Comparison of ENCODE assay signal across 29 cellular contexts in genomic region chr20:43357352-43357751, GRCh38.
"Had no signal": no experiment of that assay in that cellular context is flagged by ENCODE, and none has a peak within 500 bp of the region (broad histone marks: within the 10 kb centered on the region; RNA-seq: fewer than 3 reads in every experiment).

No MANE protein-coding gene starts in this region.

- H3K9me3 Mint-ChIP-seq: dendritic cell treated with granulocyte-macrophage colony-stimulating factor and Interleukin-4, amounts not matched to agents 40 ng/mL and 50 ng/mL, for 4 days; effector memory CD8-positive, alpha-beta T cell had no signal

- H3K27me3 ChIP-seq: colonic mucosa, esophagus muscularis mucosa, foreskin keratinocyte, gastrocnemius medialis, heart left ventricle had no signal

- H3K4me3 ChIP-seq: colonic mucosa, coronary artery, dorsolateral prefrontal cortex, esophagus muscularis mucosa, esophagus squamous epithelium, gastrocnemius medialis, gastroesophageal sphincter, heart left ventricle, heart right ventricle had no signal

- H3K4me1 Mint-ChIP-seq: endodermal cell had no signal

- H3K27ac ChIP-seq: colonic mucosa, coronary artery, dorsolateral prefrontal cortex, epithelial cell of prostate, esophagus muscularis mucosa, esophagus squamous epithelium, foreskin keratinocyte, gastrocnemius medialis, gastroesophageal sphincter, heart left ventricle, heart right ventricle had no signal

- H3K27ac Mint-ChIP-seq: dendritic cell treated with granulocyte-macrophage colony-stimulating factor and Interleukin-4, amounts not matched to agents 40 ng/mL and 50 ng/mL, for 4 days; effector memory CD8-positive, alpha-beta T cell; endodermal cell had no signal

- H3K36me3 ChIP-seq: colonic mucosa, esophagus muscularis mucosa, esophagus squamous epithelium, gastrocnemius medialis, gastroesophageal sphincter, heart left ventricle, heart right ventricle had no signal

- H3K9me3 ChIP-seq: colonic mucosa, esophagus muscularis mucosa, esophagus squamous epithelium, gastrocnemius medialis, gastroesophageal sphincter, heart left ventricle had no signal

- H3K4me3 Mint-ChIP-seq: dendritic cell treated with granulocyte-macrophage colony-stimulating factor and Interleukin-4, amounts not matched to agents 40 ng/mL and 50 ng/mL, for 4 days; effector memory CD8-positive, alpha-beta T cell; endodermal cell had no signal

- DNase-seq: colonic mucosa; cortex of kidney; dermis blood vessel endothelial cell; dorsolateral prefrontal cortex; effector CD4-positive, alpha-beta T cell; effector CD8-positive, alpha-beta T cell; effector memory CD4-positive, alpha-beta T cell; effector memory CD8-positive, alpha-beta T cell; endodermal cell; erythroblast; esophagus squamous epithelium; foreskin fibroblast; foreskin keratinocyte; foreskin melanocyte; gastrocnemius medialis; glutamatergic neuron; head of caudate nucleus; heart left ventricle; heart right ventricle had no signal

- ATAC-seq: effector memory CD8-positive, alpha-beta T cell; esophagus mucosa; foreskin keratinocyte; gastrocnemius medialis; gastroesophageal sphincter; heart left ventricle; heart right ventricle had no signal

- FAIRE-seq: colon, endometrium, endothelial cell of umbilical vein, frontal cortex had no signal

- H3K27me3 Mint-ChIP-seq: dendritic cell treated with granulocyte-macrophage colony-stimulating factor and Interleukin-4, amounts not matched to agents 40 ng/mL and 50 ng/mL, for 4 days had no signal

- H3K4me1 ChIP-seq: colonic mucosa, esophagus muscularis mucosa, esophagus squamous epithelium, foreskin keratinocyte, gastrocnemius medialis, gastroesophageal sphincter, heart left ventricle, heart right ventricle had no signal
